ENCODE assay signal across 1 cellular context in genomic region chr17:54891176-54891821, GRCh38.
TF ChIP-seq lines count a peak whose summit lies in the region.

No MANE protein-coding gene starts in this region.

TF ChIP-seq in K562, 482 proteins besides CTCF, POLR2A, EP300 and RAD21 (continued from another document):
- peak; percentile 39; the same call in 1 of the 2 replicates for TF ChIP-seq ATF3 (IDR thresholded peaks at IDR 0.05)
- no peak for TF ChIP-seq ATF3 (CRISPR knock-in tag; conservative IDR thresholded peaks at IDR 0.05)
- 0 out of 4 replicates have a peak, but pooled peaks of 1 of the 2 experiments have one; percentile 45 for TF ChIP-seq MAZ (CRISPR knock-in tag; conservative IDR thresholded peaks at IDR 0.05 in 1 of 2, IDR thresholded peaks at IDR 0.05 in 1 of 2)
- TF ChIP-seq ZNF316 (IDR thresholded peaks at IDR 0.05), result no peak
- TF ChIP-seq JUND (IDR thresholded peaks at IDR 0.05; ENCODE audit: borderline replicate concordance, low read depth, low read length), result peak; percentile 83
- peak; percentile 49; the same call in 1 of the 3 replicates for TF ChIP-seq JUND (tag; IDR thresholded peaks at IDR 0.05; ENCODE audit: borderline replicate concordance, low read depth, low read length)
- TF ChIP-seq PBX2 (CRISPR knock-in tag; IDR thresholded peaks at IDR 0.05; ENCODE audit: low read depth), result no peak
- TF ChIP-seq PBX2 (tag; conservative IDR thresholded peaks at IDR 0.05; ENCODE audit: low read depth), result peak; percentile 82
- TF ChIP-seq ASH1L (IDR thresholded peaks at IDR 0.05; ENCODE audit: borderline replicate concordance, low read depth, partially characterized antibody), result no peak
- TF ChIP-seq FOSL1 (tag; conservative IDR thresholded peaks at IDR 0.05), result peak; percentile 75
- TF ChIP-seq ZNF76 (CRISPR knock-in tag; IDR thresholded peaks at IDR 0.05; ENCODE audit: borderline replicate concordance), result no peak
TF ChIP-seq in K562: peak in this region for 13.
